ENCODE assay signal across 20 cellular contexts in the genomic region with DNA sequence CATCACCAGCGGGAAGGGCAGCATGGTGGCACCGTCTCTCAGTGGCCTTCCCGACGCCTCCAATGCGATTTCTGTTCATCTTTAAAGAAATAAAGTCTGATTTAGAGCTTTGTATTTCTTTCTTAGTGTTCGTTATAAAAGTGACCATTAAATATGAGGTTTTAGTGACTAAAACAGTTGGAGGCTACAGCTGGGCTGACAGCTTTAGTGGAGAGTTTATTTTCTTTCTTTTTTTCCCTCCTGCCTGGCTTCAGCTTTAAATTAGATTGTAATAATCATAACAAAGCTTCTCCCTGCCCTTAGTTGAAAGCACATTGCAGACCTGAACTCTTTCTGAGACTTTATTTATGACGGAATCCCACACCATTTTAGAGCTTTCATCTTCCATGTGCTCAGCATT.
A peak's percentile ranks its signal among the peaks of the same experiment; 100 is the strongest.
DNase-seq lines count a peak whose midpoint lies in the region; ATAC-seq, FAIRE-seq and TF ChIP-seq lines count a peak whose summit lies in the region.
"Had no signal": no experiment of that assay in that cellular context is flagged by ENCODE, and none has a peak within 500 bp of the region (broad histone marks: within the 10 kb centered on the region; RNA-seq: fewer than 3 reads in every experiment).

No MANE protein-coding gene starts in this region.

- 89% methylated on average over 7 of the region's 7 CpGs for WGBS in mesenchymal stem cell
- WGBS in adrenal gland, 4 donors: 81 to 91% (median 89%) methylated on average over 7 of the region's 7 CpGs

- H3K79me2 ChIP-seq in astrocyte (ENCODE audit: insufficient read depth, low read length): no peaks in the 10 kb centered on the region

- H3K18ac ChIP-seq in mesenchymal stem cell (ENCODE audit: low read depth in 1 of 2, low read length in 2 of 2): peak overlapping the region; percentile 75 to 85

- no peaks in the 10 kb centered on the region for H3K27me3 ChIP-seq in astrocyte (ENCODE audit: insufficient read depth, low read length)
- no peaks in the 10 kb centered on the region for H3K27me3 ChIP-seq in mesenchymal stem cell (ENCODE audit: control insufficient read depth in 1 of 2, insufficient read depth in 1 of 2, low read length in 2 of 2)
- no peaks in the 10 kb centered on the region for H3K27me3 ChIP-seq in skeletal muscle satellite cell (ENCODE audit: control insufficient read depth, insufficient read depth, low read length)
- no peaks in the 10 kb centered on the region for H3K27me3 ChIP-seq in adrenal gland
- H3K27me3 ChIP-seq: foreskin keratinocyte, MG63 had no signal

- H3K4ac ChIP-seq in mesenchymal stem cell (ENCODE audit: low read depth in 1 of 2, low read length in 2 of 2): peak overlapping the region; percentile 58 to 85

- peaks cover 1% of the 10 kb centered on the region for H3K79me1 ChIP-seq in mesenchymal stem cell (replicated peaks; ENCODE audit: low read length, poor library complexity, severe bottlenecking)

- H3K4me3 Mint-ChIP-seq in astrocyte (ENCODE audit: unreplicated experiment): peak overlapping the region; percentile 36
- H3K4me3 Mint-ChIP-seq: activated CD4-positive, alpha-beta T cell treated with anti-CD3 and anti-CD28 coated beads, Interleukin-2, amount 10 ng/mL, durations not matched to agents 7 days and 5 days; CD14-positive monocyte; natural killer cell had no signal

- peak overlapping the region; percentile 93 for H3K27ac Mint-ChIP-seq in astrocyte (ENCODE audit: unreplicated experiment)
- H3K27ac Mint-ChIP-seq: activated CD4-positive, alpha-beta T cell treated with anti-CD3 and anti-CD28 coated beads, Interleukin-2, amount 10 ng/mL, durations not matched to agents 7 days and 5 days; activated T-helper 2 cell treated with anti-CD3 and anti-CD28 coated beads, Interferon-gamma antibody, Interleukin-2, Interleukin-4, amounts not matched to agents 10 μg/mL and 5 μg/mL and 100 μg/mL, durations not matched to agents 14 hours and 24 hours and 36 hours; natural killer cell had no signal

- no peak for FAIRE-seq in astrocyte (lab: Jason Lieb, UNC)
- FAIRE-seq: bronchial epithelial cell had no signal

- H3K4me1 ChIP-seq in astrocyte (ENCODE audit: insufficient read depth, low read length): peaks cover 43% of the 10 kb centered on the region
- peaks cover 14% of the 10 kb centered on the region for H3K4me1 ChIP-seq in mesenchymal stem cell (ENCODE audit: control insufficient read depth, insufficient read depth, low read depth, low read length)
- peaks cover 58% of the 10 kb centered on the region for H3K4me1 ChIP-seq in skeletal muscle satellite cell (ENCODE audit: control insufficient read depth, insufficient read depth, low read length)
- peaks cover 23 to 30% of the 10 kb centered on the region in 2 donors for H3K4me1 ChIP-seq in adrenal gland (replicated peaks in 1 of 2)

- peak overlapping the region; percentile 88 for H2BK5ac ChIP-seq in mesenchymal stem cell (ENCODE audit: low read depth, low read length, poor library complexity, severe bottlenecking)

- H3K27ac ChIP-seq in astrocyte (ENCODE audit: low read depth, low read length) (no peak overlapping the region), mesenchymal stem cell (ENCODE audit: low read length, poor library complexity, severe bottlenecking) (peak overlapping the region; percentile 91), adrenal gland (peak overlapping the region in 2 of 5 donors; percentile 24 to 88)
- H3K27ac ChIP-seq: foreskin keratinocyte had no signal

- H4K91ac ChIP-seq in mesenchymal stem cell (ENCODE audit: low read length): peak overlapping the region; percentile 83

- peak overlapping the region; percentile 82 to 97 for H2BK12ac ChIP-seq in mesenchymal stem cell (ENCODE audit: low read length in 2 of 2)

- H3K9me3 ChIP-seq in astrocyte (ENCODE audit: insufficient read depth, low read depth, low read length): no peaks in the 10 kb centered on the region
- H3K9me3 ChIP-seq in mesenchymal stem cell (ENCODE audit: control insufficient read depth, low read length): no peaks in the 10 kb centered on the region
- no peaks in the 10 kb centered on the region for H3K9me3 ChIP-seq in skeletal muscle satellite cell (replicated peaks; ENCODE audit: low read length)
- H3K9me3 ChIP-seq in adrenal gland (replicated peaks in 1 of 3): no peaks in the 10 kb centered on the region
- H3K9me3 ChIP-seq: MG63 had no signal

- TF ChIP-seq POLR2A in adrenal gland (IDR thresholded peaks at IDR 0.05): no peak

- H3K14ac ChIP-seq in mesenchymal stem cell (ENCODE audit: low read length in 2 of 2): no peak overlapping the region

- H2AFZ ChIP-seq in astrocyte (ENCODE audit: low read depth, low read length): no peak overlapping the region
- H2AFZ ChIP-seq in mesenchymal stem cell (ENCODE audit: low read depth, low read length): no peak overlapping the region

- no peaks in the 10 kb centered on the region for H3K36me3 Mint-ChIP-seq in astrocyte (ENCODE audit: low read depth, unreplicated experiment)
- H3K36me3 Mint-ChIP-seq: CD14-positive monocyte, natural killer cell had no signal

- no peak overlapping the region for H3K4me2 ChIP-seq in astrocyte (ENCODE audit: low read length)
- H3K4me2 ChIP-seq in mesenchymal stem cell (ENCODE audit: low read length, poor library complexity, severe bottlenecking): no peak overlapping the region
- H3K4me2 ChIP-seq in skeletal muscle satellite cell (ENCODE audit: low read length): peak overlapping the region; percentile 40

- peak overlapping the region; percentile 34 for H2BK15ac ChIP-seq in mesenchymal stem cell (ENCODE audit: low read depth, poor library complexity, severe bottlenecking)

- peak overlapping the region; percentile 54 for H4K8ac ChIP-seq in mesenchymal stem cell (ENCODE audit: low read length)

- H3K23ac ChIP-seq in mesenchymal stem cell (ENCODE audit: low read length in 2 of 2): no peak overlapping the region

- intact Hi-C loops in adrenal gland (cut with DNase I): no loop called here

- peak overlapping the region; percentile 95 for H2AK5ac ChIP-seq in mesenchymal stem cell (ENCODE audit: low read length, severe bottlenecking)

- no peaks in the 10 kb centered on the region for H4K20me1 ChIP-seq in astrocyte (ENCODE audit: insufficient read depth, low read length)

- no peaks in the 10 kb centered on the region for H3K36me3 ChIP-seq in astrocyte (ENCODE audit: insufficient read depth, low read length)
- no peaks in the 10 kb centered on the region for H3K36me3 ChIP-seq in mesenchymal stem cell (ENCODE audit: control insufficient read depth in 1 of 2, insufficient read depth in 2 of 2, low read depth in 1 of 2, low read length in 2 of 2)
- no peaks in the 10 kb centered on the region for H3K36me3 ChIP-seq in skeletal muscle satellite cell (ENCODE audit: insufficient read depth, low read length)
- H3K36me3 ChIP-seq in adrenal gland (replicated peaks in 1 of 2): no peaks in the 10 kb centered on the region
- H3K36me3 ChIP-seq: MG63 had no signal

- no peak for ATAC-seq in GM21515 (IDR thresholded peaks at IDR 0.05; ENCODE audit: unreplicated experiment)
- ATAC-seq: foreskin keratinocyte, natural killer cell, Right ventricle myocardium inferior had no signal

- peak; percentile 40 for DNase-seq in EH (ENCODE audit: low read depth)
- DNase-seq in astrocyte (ENCODE audit: low read depth): no peak
- no peak for DNase-seq in mesenchymal stem cell
- no peak for DNase-seq in adrenal gland
- DNase-seq in NCI-H82 (lab: John Stamatoyannopoulos, UW): no peak
- DNase-seq in SKM-1 treated with dmso at 0.1 percent for 144 hours (lab: John Stamatoyannopoulos, UW; ENCODE audit: unreplicated experiment): no peak
- DNase-seq: activated CD4-positive, alpha-beta T cell treated with anti-CD3 and anti-CD28 coated beads, Interleukin-2, amount 10 ng/mL, durations not matched to agents 7 days and 5 days; MG63; natural killer cell; NCI-H146; NCI-H2171 treated with DMSO at 0.1 percent for 48 hours; posterior cingulate gyrus; stimulated activated CD4-positive, alpha-beta T cell treated with anti-CD3 and anti-CD28 coated beads, Interleukin-4, amount 100 ng/mL, for 24 hours had no signal

- H3K27me3 Mint-ChIP-seq in astrocyte (ENCODE audit: low read depth, unreplicated experiment): no peaks in the 10 kb centered on the region
- H3K27me3 Mint-ChIP-seq: activated CD4-positive, alpha-beta T cell treated with anti-CD3 and anti-CD28 coated beads, Interleukin-2, amount 10 ng/mL, durations not matched to agents 7 days and 5 days had no signal

- no peak overlapping the region for H3K9ac ChIP-seq in astrocyte (ENCODE audit: low read length)
- H3K9ac ChIP-seq in mesenchymal stem cell (ENCODE audit: low read length): no peak overlapping the region
- peak overlapping the region; percentile 57 for H3K9ac ChIP-seq in skeletal muscle satellite cell (ENCODE audit: low read depth, low read length)

- H3K4me1 Mint-ChIP-seq in astrocyte (ENCODE audit: low read depth, unreplicated experiment): peaks cover 75% of the 10 kb centered on the region
- H3K4me1 Mint-ChIP-seq: activated CD4-positive, alpha-beta T cell treated with anti-CD3 and anti-CD28 coated beads, Interleukin-2, amount 10 ng/mL, durations not matched to agents 7 days and 5 days; natural killer cell had no signal

- H3K9me3 Mint-ChIP-seq in astrocyte (ENCODE audit: unreplicated experiment): no peaks in the 10 kb centered on the region
- H3K9me3 Mint-ChIP-seq: activated CD4-positive, alpha-beta T cell treated with anti-CD3 and anti-CD28 coated beads, Interleukin-2, amount 10 ng/mL, durations not matched to agents 7 days and 5 days; activated T-helper 2 cell treated with anti-CD3 and anti-CD28 coated beads, Interferon-gamma antibody, Interleukin-2, Interleukin-4, amounts not matched to agents 10 μg/mL and 5 μg/mL and 100 μg/mL, durations not matched to agents 14 hours and 24 hours and 36 hours; natural killer cell had no signal

- H2BK120ac ChIP-seq in mesenchymal stem cell (ENCODE audit: low read depth, low read length): peak overlapping the region; percentile 73

- H3K4me3 ChIP-seq in astrocyte (ENCODE audit: insufficient read depth, low read depth, low read length) (no peak overlapping the region), mesenchymal stem cell (ENCODE audit: insufficient read depth in 1 of 2, low read depth in 1 of 2, low read length in 2 of 2) (no peak overlapping the region), skeletal muscle satellite cell (ENCODE audit: low read length) (no peak overlapping the region), adrenal gland (no peak overlapping the region)
- H3K4me3 ChIP-seq: MG63 had no signal

- TF ChIP-seq CTCF in astrocyte (IDR thresholded peaks at IDR 0.05; ENCODE audit: insufficient read depth, low read depth, low read length): no peak
- TF ChIP-seq CTCF in adrenal gland (IDR thresholded peaks at IDR 0.05): no peak
